Comparison of ENCODE assay signal across 9 cellular contexts in the genomic region with DNA sequence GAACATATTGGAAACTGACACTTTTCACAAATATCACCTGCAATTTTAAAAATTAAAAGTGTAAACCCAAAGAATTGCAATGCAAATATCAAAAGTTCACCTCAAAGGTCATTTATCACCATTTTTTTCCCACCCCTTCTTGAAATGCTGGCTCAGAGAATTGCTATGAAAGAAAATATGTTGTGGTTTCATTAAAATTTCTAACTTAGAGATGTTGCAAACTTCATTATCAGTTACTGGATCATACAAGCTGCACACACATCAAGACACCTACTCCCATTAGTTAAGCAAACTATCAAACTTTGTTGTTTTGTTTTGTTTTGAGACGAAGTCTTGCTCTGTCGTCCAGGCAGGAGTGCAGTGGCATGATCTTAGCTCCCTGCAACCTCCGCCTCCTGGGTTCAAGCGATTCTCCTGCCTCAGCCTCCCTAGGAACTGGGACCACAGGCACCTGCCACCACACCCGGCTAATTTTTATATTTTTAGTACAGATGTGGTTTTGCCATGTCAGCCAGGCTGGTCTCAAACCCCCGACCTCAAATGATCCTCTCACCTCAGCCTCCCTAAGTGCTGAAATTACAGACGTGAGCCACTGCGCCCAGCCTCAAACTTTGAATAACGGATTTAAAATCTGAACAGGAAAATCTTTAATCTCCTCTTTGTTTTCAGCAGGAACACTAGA. TPM values are rescaled to one million over a fixed set of nuclear protein-coding genes. Genes with fewer than 3 reads are reported as not detected.
DNase-seq lines count a peak whose midpoint lies in the region; ATAC-seq and TF ChIP-seq lines count a peak whose summit lies in the region.
"Had no signal": no experiment of that assay in that cellular context is flagged by ENCODE, and none has a peak within 500 bp of the region (broad histone marks: within the 10 kb centered on the region; RNA-seq: fewer than 3 reads in every experiment).

No MANE protein-coding gene starts in this region.

- H3K9me3 Mint-ChIP-seq in naive thymus-derived CD4-positive, alpha-beta T cell: peaks cover 0 to 3% (median 0%) of the 10 kb centered on the region in 11 donors

- no peak for TF ChIP-seq POLR2A in Peyer's patch (IDR thresholded peaks at IDR 0.05)

- POLR2A ChIA-PET in SK-N-SH (lab: Yijun Ruan, JAX): no interaction called here
- POLR2A ChIA-PET in naive thymus-derived CD4-positive, alpha-beta T cell (lab: Charles Lee): interaction anchor here (0.6 kb wide), 1 partner anchor 23 kb away, joined by 3 read pairs; no protein-coding TSS in a partner anchor

- H3K9ac ChIP-seq in SK-N-SH (peak overlapping the region; percentile 24; the same call in 1 of the 2 replicates), smooth muscle cell (ENCODE audit: low read depth) (no peak overlapping the region)

- peaks cover 3 to 15% of the 10 kb centered on the region in 2 experiments; a peak in 2 of 4 replicates for H3K4me1 ChIP-seq in SK-N-SH (ENCODE audit: control insufficient read depth in 1 of 2, insufficient read depth in 2 of 2, low read depth in 1 of 2, low read length in 1 of 2)
- H3K4me1 ChIP-seq in Peyer's patch: peaks cover 0 to 28% (median 5%) of the 10 kb centered on the region in 4 donors
- peaks cover 14% of the 10 kb centered on the region for H3K4me1 ChIP-seq in smooth muscle cell (ENCODE audit: low read depth)
- H3K4me1 ChIP-seq in naive thymus-derived CD4-positive, alpha-beta T cell (ENCODE audit: control insufficient read depth in 2 of 2, insufficient read depth in 2 of 2, low read length in 2 of 2): peaks cover 7 to 24% of the 10 kb centered on the region in 2 donors

- no peaks in the 10 kb centered on the region for H3K9me2 ChIP-seq in SK-N-SH

- DNase-seq in SK-N-SH (no peak), Peyer's patch (no peak), coronary artery (ENCODE audit: low spot score) (no peak), smooth muscle cell (lab: John Stamatoyannopoulos, UW; ENCODE audit: unreplicated experiment) (no peak), NCI-H510A treated with DMSO at 0.1 percent for 48 hours (lab: John Stamatoyannopoulos, UW) (no peak)
- DNase-seq in naive thymus-derived CD4-positive, alpha-beta T cell: no peak
- DNase-seq: MM.1S had no signal

- peak overlapping the region in 1 of 9 donors; percentile 7 for H3K27ac Mint-ChIP-seq in naive thymus-derived CD4-positive, alpha-beta T cell

- TF ChIP-seq CTCF in SK-N-SH (IDR thresholded peaks at IDR 0.05) (no peak), Peyer's patch (IDR thresholded peaks at IDR 0.05) (no peak), coronary artery (IDR thresholded peaks at IDR 0.05) (no peak), smooth muscle cell (IDR thresholded peaks at IDR 0.05; ENCODE audit: borderline replicate concordance, insufficient read depth, poor library complexity, severe bottlenecking) (no peak)

- peaks cover under 1 to 25% (median 21%) of the 10 kb centered on the region in 5 donors for H3K36me3 Mint-ChIP-seq in naive thymus-derived CD4-positive, alpha-beta T cell

- H2AFZ ChIP-seq in SK-N-SH (ENCODE audit: low read depth) (0 out of 2 replicates have a peak overlapping the region, but pooled peaks have one; percentile 19), smooth muscle cell (ENCODE audit: low read depth) (no peak overlapping the region)

- H3K9me3 ChIP-seq in SK-N-SH: no peaks in the 10 kb centered on the region
- H3K9me3 ChIP-seq in Peyer's patch: no peaks in the 10 kb centered on the region
- no peaks in the 10 kb centered on the region for H3K9me3 ChIP-seq in smooth muscle cell (replicated peaks; ENCODE audit: low read depth)
- no peaks in the 10 kb centered on the region for H3K9me3 ChIP-seq in naive thymus-derived CD4-positive, alpha-beta T cell (ENCODE audit: control insufficient read depth in 2 of 3, low read length in 3 of 3)

- peaks cover 14% of the 10 kb centered on the region; the same call in 1 of the 2 replicates for H4K20me1 ChIP-seq in SK-N-SH (ENCODE audit: insufficient read depth)
- peaks cover 60% of the 10 kb centered on the region for H4K20me1 ChIP-seq in smooth muscle cell (ENCODE audit: low read depth)

- H3K27me3 ChIP-seq in SK-N-SH (ENCODE audit: insufficient read depth) (no peaks in the 10 kb centered on the region), Peyer's patch (no peaks in the 10 kb centered on the region), smooth muscle cell (ENCODE audit: low read depth) (no peaks in the 10 kb centered on the region)
- no peaks in the 10 kb centered on the region for H3K27me3 ChIP-seq in naive thymus-derived CD4-positive, alpha-beta T cell (ENCODE audit: control insufficient read depth in 2 of 2, insufficient read depth in 2 of 2, low read length in 2 of 2)

- CTCF ChIA-PET in SK-N-SH (lab: Yijun Ruan, JAX): no interaction called here
- CTCF ChIA-PET in naive thymus-derived CD4-positive, alpha-beta T cell (lab: Charles Lee): no interaction called here

- H3K4me3 ChIP-seq in SK-N-SH (ENCODE audit: low read depth in 2 of 2, low read length in 1 of 2): peak overlapping the region in 1 of 2 experiments; percentile 21; a peak in 1 of 4 replicates
- H3K4me3 ChIP-seq in Peyer's patch: peak overlapping the region in 2 of 4 donors; percentile 6 to 7
- H3K4me3 ChIP-seq in coronary artery: peak overlapping the region; percentile 40
- no peak overlapping the region for H3K4me3 ChIP-seq in smooth muscle cell
- no peak overlapping the region for H3K4me3 ChIP-seq in naive thymus-derived CD4-positive, alpha-beta T cell (ENCODE audit: low read length)

- H3K79me2 ChIP-seq in SK-N-SH (ENCODE audit: insufficient read depth) (peaks cover 89% of the 10 kb centered on the region), smooth muscle cell (ENCODE audit: low read depth) (peaks cover 76% of the 10 kb centered on the region)

- H3K36me3 ChIP-seq in SK-N-SH (replicated peaks in 1 of 2; ENCODE audit: control insufficient read depth in 1 of 2, insufficient read depth in 2 of 2, low read length in 1 of 2) (no peaks in the 10 kb centered on the region), Peyer's patch (no peaks in the 10 kb centered on the region), smooth muscle cell (ENCODE audit: low read depth) (no peaks in the 10 kb centered on the region)
- H3K36me3 ChIP-seq in naive thymus-derived CD4-positive, alpha-beta T cell (ENCODE audit: control insufficient read depth in 2 of 3, insufficient read depth in 3 of 3, low read length in 3 of 3): no peaks in the 10 kb centered on the region

- H3K27ac ChIP-seq in SK-N-SH (ENCODE audit: low read depth in 2 of 2, low read length in 1 of 2) (peak overlapping the region in 1 of 2 experiments; percentile 61; a peak in 2 of 4 replicates), Peyer's patch (peak overlapping the region in 3 of 4 donors; percentile 2 to 84 (median 55)), coronary artery (no peak overlapping the region), smooth muscle cell (ENCODE audit: low read depth) (peak overlapping the region; percentile 49)
- no peak overlapping the region for H3K27ac ChIP-seq in naive thymus-derived CD4-positive, alpha-beta T cell (ENCODE audit: low read depth, low read length)

- intact Hi-C loops in naive thymus-derived CD4-positive, alpha-beta T cell (cut with micrococcal nuclease): loop anchor here in 1 of 2 donors (2.0 kb wide), 1 partner anchor 16 kb away; no protein-coding TSS in a partner anchor

- peaks cover 37 to 61% (median 52%) of the 10 kb centered on the region in 7 donors for H3K4me1 Mint-ChIP-seq in naive thymus-derived CD4-positive, alpha-beta T cell

- peak overlapping the region in 1 of 10 donors; percentile 6 for H3K4me3 Mint-ChIP-seq in naive thymus-derived CD4-positive, alpha-beta T cell

- 86% methylated on average over 9 of the region's 9 CpGs for WGBS in SK-N-SH (ENCODE audit: low lambda C conversion rate)
- WGBS in smooth muscle cell (ENCODE audit: low lambda C conversion rate): 91% methylated on average over 9 of the region's 9 CpGs

- H3F3A ChIP-seq in SK-N-SH (replicated peaks; ENCODE audit: insufficient read depth): no peaks in the 10 kb centered on the region
- H3F3A ChIP-seq in smooth muscle cell (ENCODE audit: low read depth): no peaks in the 10 kb centered on the region

- no peak for TF ChIP-seq RAD21 in SK-N-SH (IDR thresholded peaks at IDR 0.05; ENCODE audit: low read length)

- TF ChIP-seq EP300 in SK-N-SH (IDR thresholded peaks at IDR 0.05; ENCODE audit: borderline replicate concordance in 1 of 2, low read depth in 1 of 2, low read length in 1 of 2): no peak

- ATAC-seq in SK-N-SH treated with all-trans-retinoic acid at 6 μM for 48 hours (no peak), GM19395 (IDR thresholded peaks at IDR 0.05; ENCODE audit: unreplicated experiment) (no peak)
- ATAC-seq in naive thymus-derived CD4-positive, alpha-beta T cell: no peak

- H3K4me2 ChIP-seq in SK-N-SH (peak overlapping the region; percentile 42), smooth muscle cell (peak overlapping the region; percentile 60)

- no peaks in the 10 kb centered on the region for H3K27me3 Mint-ChIP-seq in naive thymus-derived CD4-positive, alpha-beta T cell

TF ChIP-seq in SK-N-SH treated with all-trans-retinoic acid at 6 μM for 48 hours, 23 proteins besides CTCF, POLR2A, EP300 and RAD21 (continues in another document):
- TF ChIP-seq, protein P1, sequence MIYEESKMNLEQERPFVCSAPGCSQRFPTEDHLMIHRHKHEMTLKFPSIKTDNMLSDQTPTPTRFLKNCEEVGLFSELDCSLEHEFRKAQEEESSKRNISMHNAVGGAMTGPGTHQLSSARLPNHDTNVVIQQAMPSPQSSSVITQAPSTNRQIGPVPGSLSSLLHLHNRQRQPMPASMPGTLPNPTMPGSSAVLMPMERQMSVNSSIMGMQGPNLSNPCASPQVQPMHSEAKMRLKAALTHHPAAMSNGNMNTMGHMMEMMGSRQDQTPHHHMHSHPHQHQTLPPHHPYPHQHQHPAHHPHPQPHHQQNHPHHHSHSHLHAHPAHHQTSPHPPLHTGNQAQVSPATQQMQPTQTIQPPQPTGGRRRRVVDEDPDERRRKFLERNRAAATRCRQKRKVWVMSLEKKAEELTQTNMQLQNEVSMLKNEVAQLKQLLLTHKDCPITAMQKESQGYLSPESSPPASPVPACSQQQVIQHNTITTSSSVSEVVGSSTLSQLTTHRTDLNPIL (CRISPR knock-in tag; IDR thresholded peaks at IDR 0.05; ENCODE audit: low read depth): no peak
- TF ChIP-seq ARNTL (CRISPR knock-in tag; IDR thresholded peaks at IDR 0.05; ENCODE audit: borderline replicate concordance, low read depth): no peak

RNA-seq across cellular contexts. Expression of a gene that starts 37.0 kb away (rescaled TPM):
- 9.6 and 12.3 TPM in 2 replicates for polyA plus RNA-seq in SK-N-SH (2012; rRNA removed)
- polyA plus RNA-seq in SK-N-SH (2012; cell fraction: cytosol; rRNA removed): 15.1 and 20.5 TPM in 2 replicates
- 4.0 and 8.4 TPM in 2 replicates for polyA plus RNA-seq in SK-N-SH (2012; cell fraction: nucleus; rRNA removed)
- 10 to 100 TPM; 39.6 to 55.9 (median 51.0) TPM for total RNA-seq in Peyer's patch
- total RNA-seq in smooth muscle cell: 32.1 and 37.8 TPM in 2 replicates
- 18.8 and 21.1 TPM in 2 replicates for polyA plus RNA-seq in smooth muscle cell
- 10 to 100 TPM; 11.7 to 33.9 (median 20.1) TPM for total RNA-seq in naive thymus-derived CD4-positive, alpha-beta T cell
- polyA plus RNA-seq in naive thymus-derived CD4-positive, alpha-beta T cell: 1 to 10 TPM; 2.7 to 4.5 TPM

Comparison
In these comparisons a context has a peak if more than half of its experiments do, and no peak if none do; other contexts are left out.
1. H3K27ac ChIP-seq: peak in Peyer's patch (3 of 4) and smooth muscle cell (single experiment); none in coronary artery (0 of 2) and naive thymus-derived CD4-positive, alpha-beta T cell (single experiment).